9 cellular contexts compared by ENCODE assay signal in the genomic region with DNA sequence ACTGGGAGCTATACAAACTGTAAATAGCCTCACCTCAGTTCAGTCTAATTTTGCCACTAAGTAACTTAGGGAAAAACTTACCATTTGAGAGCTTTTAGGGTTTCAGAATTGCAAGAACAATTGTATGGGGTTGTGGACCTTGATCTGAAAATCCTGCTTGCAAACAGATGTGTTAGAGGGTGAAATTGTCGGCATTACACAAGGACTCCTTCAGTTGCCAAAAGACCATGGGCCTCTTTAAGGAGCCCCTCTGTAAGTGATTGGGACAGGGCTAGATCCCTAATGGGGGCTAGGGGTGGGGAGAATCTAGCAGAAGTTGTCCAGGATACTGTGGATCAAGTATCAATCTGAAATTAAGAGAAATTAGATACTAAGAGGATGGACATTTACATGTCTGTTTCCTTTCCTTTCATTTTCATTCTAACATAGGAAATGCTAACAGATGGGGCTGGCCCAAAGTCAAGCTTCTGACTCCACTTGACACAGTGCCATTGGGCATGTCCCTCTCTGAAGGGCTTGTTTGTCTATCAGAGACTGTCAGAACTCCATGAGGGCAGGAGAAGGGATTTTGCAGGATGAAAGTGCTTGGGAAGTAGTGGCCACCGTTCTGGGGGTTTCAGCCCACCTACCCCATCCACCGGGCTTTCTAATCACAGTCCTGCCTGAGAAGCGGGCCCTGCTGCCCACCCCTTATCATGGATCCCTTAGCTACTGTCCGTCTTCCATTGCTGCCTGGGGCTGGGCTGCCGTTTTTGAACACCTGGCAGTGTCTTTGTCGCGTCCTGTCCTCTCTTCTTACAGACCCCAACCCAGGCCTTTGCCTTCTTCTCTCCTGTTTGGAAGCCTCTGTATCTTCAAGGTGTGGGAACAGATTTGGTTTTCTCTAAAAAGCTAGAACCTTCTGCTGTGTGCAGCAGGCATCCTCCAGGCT. TPM values are rescaled to one million over a fixed set of nuclear protein-coding genes. Genes with fewer than 3 reads are reported as not detected.
DNase-seq lines count a peak whose midpoint lies in the region; ATAC-seq, FAIRE-seq and TF ChIP-seq lines count a peak whose summit lies in the region.
"Had no signal": no experiment of that assay in that cellular context is flagged by ENCODE, and none has a peak within 500 bp of the region (broad histone marks: within the 10 kb centered on the region; RNA-seq: fewer than 3 reads in every experiment).

No MANE protein-coding gene starts in this region.

- no peak for TF ChIP-seq POLR2A in H1 (IDR thresholded peaks at IDR 0.05; ENCODE audit: control extremely low read depth in 1 of 2, low read depth in 2 of 2, low read length in 2 of 2)
- TF ChIP-seq POLR2A in vagina (IDR thresholded peaks at IDR 0.05), result no peak

- H3K27ac ChIP-seq in H1 (ENCODE audit: low read depth, low read length) (no peak overlapping the region), mesenchymal stem cell (ENCODE audit: low read length, poor library complexity, severe bottlenecking) (no peak overlapping the region), vagina (peak overlapping the region; percentile 90)
- H3K27ac ChIP-seq: KMS-11 had no signal

- CTCF ChIA-PET in H1 (lab: Charles Lee; ENCODE audit: partially characterized antibody), result interaction anchor here (0.6 to 3.8 kb wide), 17 partner anchors 8 to 180 kb away, joined by 3 to 14 read pairs (median 4); no protein-coding TSS in a partner anchor

- H2AK5ac ChIP-seq in H1 (ENCODE audit: low read depth, low read length) (no peak overlapping the region), mesenchymal stem cell (ENCODE audit: low read length, severe bottlenecking) (no peak overlapping the region)

- no peaks in the 10 kb centered on the region for H3K23me2 ChIP-seq in H1 (ENCODE audit: low read depth, low read length)

- H3K4me2 ChIP-seq in H1 (ENCODE audit: insufficient read depth in 1 of 2, low read depth in 2 of 2, low read length in 2 of 2), result no peak overlapping the region
- no peak overlapping the region for H3K4me2 ChIP-seq in mesenchymal stem cell (ENCODE audit: low read length, poor library complexity, severe bottlenecking)
- H3K4me2 ChIP-seq: KMS-11 had no signal

- H3K79me1 ChIP-seq in H1 (ENCODE audit: low read depth, low read length) (0 out of 2 replicates have a peak, but pooled peaks cover 2% of the 10 kb centered on the region), mesenchymal stem cell (replicated peaks; ENCODE audit: low read length, poor library complexity, severe bottlenecking) (no peaks in the 10 kb centered on the region)

- H3K4ac ChIP-seq in H1 (replicated peaks; ENCODE audit: insufficient read length, low read depth, low read length) (no peak overlapping the region), mesenchymal stem cell (ENCODE audit: low read depth in 1 of 2, low read length in 2 of 2) (no peak overlapping the region)

- H3K9ac ChIP-seq in H1 (replicated peaks in 1 of 4; ENCODE audit: extremely low read depth in 1 of 4, low read depth in 3 of 4, low read length in 3 of 4) (no peak overlapping the region), mesenchymal stem cell (ENCODE audit: low read length) (peak overlapping the region; percentile 81)
- H3K9ac ChIP-seq: KMS-11 had no signal

- H4K91ac ChIP-seq in H1 (replicated peaks; ENCODE audit: insufficient read length, low read length) (no peak overlapping the region), mesenchymal stem cell (ENCODE audit: low read length) (no peak overlapping the region)

- H4K8ac ChIP-seq in H1 (ENCODE audit: extremely low read depth, insufficient read depth, low read length), result no peak overlapping the region
- H4K8ac ChIP-seq in mesenchymal stem cell (ENCODE audit: low read length), result no peak overlapping the region

- H3K56ac ChIP-seq in H1 (replicated peaks; ENCODE audit: insufficient read length, low read depth, low read length), result no peak overlapping the region

- H3K18ac ChIP-seq in H1 (ENCODE audit: extremely low read depth, low read length) (no peak overlapping the region), mesenchymal stem cell (ENCODE audit: low read depth in 1 of 2, low read length in 2 of 2) (no peak overlapping the region)

- intact Hi-C loops in vagina (cut with DNase I), result no loop called here

- H3K23ac ChIP-seq in H1 (ENCODE audit: insufficient read length) (no peak overlapping the region), mesenchymal stem cell (ENCODE audit: low read length in 2 of 2) (no peak overlapping the region)

- TF ChIP-seq EP300 in H1 (IDR thresholded peaks at IDR 0.05; ENCODE audit: borderline replicate concordance in 1 of 2, low read depth in 2 of 2, low read length in 2 of 2), result no peak

- H2BK15ac ChIP-seq in H1 (ENCODE audit: low read length) (0 out of 2 replicates have a peak overlapping the region, but pooled peaks have one; percentile 88), mesenchymal stem cell (ENCODE audit: low read depth, poor library complexity, severe bottlenecking) (no peak overlapping the region)

- H2BK20ac ChIP-seq in H1 (ENCODE audit: low read length), result no peak overlapping the region

- TF ChIP-seq CTCF in H1 (IDR thresholded peaks at IDR 0.05; ENCODE audit: control extremely low read depth in 1 of 3, insufficient read depth in 1 of 3, low read depth in 1 of 3, low read length in 3 of 3) (no peak), vagina (IDR thresholded peaks at IDR 0.05) (no peak)

- ATAC-seq in HG03342 (IDR thresholded peaks at IDR 0.05; ENCODE audit: unreplicated experiment), result no peak

- H2AFZ ChIP-seq in H1 (ENCODE audit: low read length) (no peak overlapping the region), mesenchymal stem cell (ENCODE audit: low read depth, low read length) (no peak overlapping the region)

- H4K5ac ChIP-seq in H1 (ENCODE audit: insufficient read length, low read depth, low read length), result no peak overlapping the region

- POLR2A ChIA-PET in H1 (lab: Charles Lee; ENCODE audit: partially characterized antibody), result interaction anchor here (1.6 kb wide), 1 partner anchor 17 kb away, joined by 3 read pairs; no protein-coding TSS in a partner anchor

- H3K4me1 ChIP-seq in H1 (replicated peaks in 1 of 4; ENCODE audit: control insufficient read depth in 3 of 4, insufficient read depth in 4 of 4, low read length in 3 of 4) (peaks cover 0 to 28% (median 13%) of the 10 kb centered on the region in 4 experiments; a peak in 6 of 7 replicates), mesenchymal stem cell (ENCODE audit: control insufficient read depth, insufficient read depth, low read depth, low read length) (peaks cover 5% of the 10 kb centered on the region), vagina (peaks cover 56% of the 10 kb centered on the region)

- DNase-seq in activated effector memory CD4-positive, alpha-beta T cell treated with anti-CD3 and anti-CD28 coated beads, Interleukin-2, amount 50 U/mL, for 16 hours, result peak; percentile 37
- DNase-seq in activated effector memory CD4-positive, alpha-beta T cell treated with Interleukin-2 at 50 U/mL for 16 hours, result no peak
- DNase-seq in H1 (ENCODE audit: low read depth in 1 of 2, low spot score in 2 of 2) (no peak), mesenchymal stem cell (peak; percentile 6), vagina (ENCODE audit: extremely low spot score in 2 of 2) (no peak), NCI-H82 treated with DMSO at 0.1 percent for 48 hours (lab: John Stamatoyannopoulos, UW; ENCODE audit: unreplicated experiment) (no peak), NCI-H748 treated with DMSO at 0.1 percent for 48 hours (lab: John Stamatoyannopoulos, UW) (no peak)

- H3K36me3 ChIP-seq in H1 (ENCODE audit: control insufficient read depth in 2 of 4, insufficient read depth in 4 of 4, low read length in 3 of 4), result no peaks in the 10 kb centered on the region
- no peaks in the 10 kb centered on the region for H3K36me3 ChIP-seq in mesenchymal stem cell (ENCODE audit: control insufficient read depth in 1 of 2, insufficient read depth in 2 of 2, low read depth in 1 of 2, low read length in 2 of 2)
- H3K36me3 ChIP-seq in vagina, result no peaks in the 10 kb centered on the region

- no peaks in the 10 kb centered on the region for H3K27me3 ChIP-seq in H1 (replicated peaks in 1 of 4; ENCODE audit: control insufficient read depth in 3 of 4, extremely low read depth in 1 of 4, insufficient read depth in 3 of 4, low read length in 3 of 4)
- peaks cover 15 to 41% of the 10 kb centered on the region in 2 experiments for H3K27me3 ChIP-seq in mesenchymal stem cell (ENCODE audit: control insufficient read depth in 1 of 2, insufficient read depth in 1 of 2, low read length in 2 of 2)
- no peaks in the 10 kb centered on the region for H3K27me3 ChIP-seq in vagina

- H3K14ac ChIP-seq in H1 (ENCODE audit: insufficient read length), result no peak overlapping the region
- no peak overlapping the region for H3K14ac ChIP-seq in mesenchymal stem cell (ENCODE audit: low read length in 2 of 2)

- 86% methylated on average over 8 of the region's 8 CpGs; no CpG with 5 or more reads in 1 of the 2 experiments for WGBS in H1 (ENCODE audit: extremely low coverage in 1 of 2, insufficient coverage in 1 of 2, insufficient read length in 1 of 2, insufficient replicate concordance in 2 of 2, low coverage in 1 of 2, low lambda C conversion rate in 2 of 2, missing lambda C conversion rate in 1 of 2), 2 experiments
- 81% methylated on average over 8 of the region's 8 CpGs for WGBS in mesenchymal stem cell

- H2BK12ac ChIP-seq in H1 (ENCODE audit: low read depth, low read length) (no peak overlapping the region), mesenchymal stem cell (ENCODE audit: low read length in 2 of 2) (no peak overlapping the region)

- no peak for FAIRE-seq in H1 (lab: Jason Lieb, UNC)

- no peak overlapping the region for H3K4me3 ChIP-seq in H1 (ENCODE audit: extremely low read depth in 1 of 4, insufficient read depth in 2 of 4, low read depth in 3 of 4, low read length in 4 of 4)
- peak overlapping the region in 1 of 2 experiments; percentile 69 for H3K4me3 ChIP-seq in mesenchymal stem cell (ENCODE audit: insufficient read depth in 1 of 2, low read depth in 1 of 2, low read length in 2 of 2)
- peak overlapping the region; percentile 19 to 23 for H3K4me3 ChIP-seq in vagina

- H4K20me1 ChIP-seq in H1 (replicated peaks in 1 of 2; ENCODE audit: control insufficient read depth in 1 of 2, insufficient read depth in 2 of 2, low read length in 2 of 2), result no peaks in the 10 kb centered on the region

- no peak for TF ChIP-seq RAD21 in H1 (IDR thresholded peaks at IDR 0.05 in 1 of 2, conservative IDR thresholded peaks at IDR 0.05 in 1 of 2; ENCODE audit: low read depth in 2 of 2, low read length in 2 of 2)

- no peak overlapping the region for H2BK120ac ChIP-seq in H1 (replicated peaks; ENCODE audit: low read depth, low read length)
- no peak overlapping the region for H2BK120ac ChIP-seq in mesenchymal stem cell (ENCODE audit: low read depth, low read length)

- H3K9me3 ChIP-seq in H1 (ENCODE audit: insufficient read depth in 2 of 2, low read depth in 1 of 2, low read length in 1 of 2) (no peaks in the 10 kb centered on the region), mesenchymal stem cell (ENCODE audit: control insufficient read depth, low read length) (no peaks in the 10 kb centered on the region), vagina (no peaks in the 10 kb centered on the region)

- H2BK5ac ChIP-seq in H1 (ENCODE audit: low read depth, low read length) (no peak overlapping the region), mesenchymal stem cell (ENCODE audit: low read depth, low read length, poor library complexity, severe bottlenecking) (no peak overlapping the region)

- H3K79me2 ChIP-seq in H1 (ENCODE audit: control insufficient read depth in 1 of 2, insufficient read depth in 2 of 2, low read length in 2 of 2), result no peaks in the 10 kb centered on the region

RNA-seq across cellular contexts. Expression of gene STUM, which starts 54.7 kb away (rescaled TPM):
- total RNA-seq in H1 (2021; fragmentation: NEBNext Ultra II Directional; extraction: Animal tissue kit (Norgen Biotek cat#: 25700)), result 1.2 and 1.3 TPM in 2 replicates
- polyA plus RNA-seq in H1 (2011; rRNA removed), result 0.76 and 0.85 TPM in 2 replicates
- 1.1 TPM for polyA plus RNA-seq in H1 (2011; cell fraction: cytosol; rRNA removed)
- polyA plus RNA-seq in H1 (2011; cell fraction: nucleus; rRNA removed), result 3.4 TPM
- polyA plus RNA-seq in H1 (2012, experiment 1 of 2), result 0.66 to 0.97 TPM (median 0.83 TPM) in 4 replicates
- 0.45 TPM for polyA plus RNA-seq in H1 (2012, experiment 2 of 2)
- 0.55 TPM for polyA plus RNA-seq in H1 (2013, experiment 1 of 2)
- polyA plus RNA-seq in H1 (2013, experiment 2 of 2), result 0.53 TPM
- polyA minus RNA-seq in H1 (2011; rRNA and poly(A)+ RNA removed), result 0.61 and 0.66 TPM in 2 replicates
- polyA minus RNA-seq in H1 (2011; cell fraction: cytosol; rRNA and poly(A)+ RNA removed), result 0.15 TPM
- polyA minus RNA-seq in H1 (2011; cell fraction: nucleus; rRNA and poly(A)+ RNA removed), result 1.00 TPM
- not detected for polyA plus RNA-seq in mesenchymal stem cell (2013, experiment 1 of 2)
- polyA plus RNA-seq in mesenchymal stem cell (2013, experiment 2 of 2), result not detected
- 6.4 TPM for total RNA-seq in vagina

Comparison
In these comparisons a context has a peak if more than half of its experiments do, and no peak if none do; other contexts are left out.
1. DNase-seq: peak in activated effector memory CD4-positive, alpha-beta T cell treated with anti-CD3 and anti-CD28 coated beads, Interleukin-2, amount 50 U/mL, for 16 hours (single experiment) and mesenchymal stem cell (single experiment); none in activated effector memory CD4-positive, alpha-beta T cell treated with Interleukin-2 at 50 U/mL for 16 hours (single experiment), H1 (0 of 2), vagina (0 of 2), NCI-H82 treated with DMSO at 0.1 percent for 48 hours (single experiment) and NCI-H748 treated with DMSO at 0.1 percent for 48 hours (single experiment).
2. H3K4me3 ChIP-seq: peak in vagina (2 of 2); none in H1 (0 of 4).